ENCODE assay signal across 23 cellular contexts in genomic region chr1:216173315-216173714, GRCh38.
DNase-seq lines count a peak whose midpoint lies in the region; ATAC-seq lines count a peak whose summit lies in the region.
"Had no signal": no experiment of that assay in that cellular context is flagged by ENCODE, and none has a peak within 500 bp of the region (broad histone marks: within the 10 kb centered on the region; RNA-seq: fewer than 3 reads in every experiment).

No MANE protein-coding gene starts in this region.

- no peak for ATAC-seq in HG03521 (IDR thresholded peaks at IDR 0.05; ENCODE audit: unreplicated experiment)
- ATAC-seq in HG02678 (IDR thresholded peaks at IDR 0.05; ENCODE audit: unreplicated experiment), result no peak
- ATAC-seq: Right ventricle myocardium inferior had no signal

- DNase-seq in D341Med (ENCODE audit: low spot score), result peak; percentile 17
- DNase-seq in EL, result peak; percentile 23
- DNase-seq in astrocyte of the hippocampus (ENCODE audit: low read depth, low spot score), result peak; percentile 3
- peak; percentile 8 for DNase-seq in pons (ENCODE audit: low spot score)
- DNase-seq in NCI-H2081 (lab: John Stamatoyannopoulos, UW), result no peak
- DNase-seq: C1 segment of cervical spinal cord; CD4-positive, alpha-beta memory T cell; COR-L47; DMS79 treated with DMSO at 0.1 percent for 48 hours; GM23248; H9; KG1; MG63; NCI-H1417; NCI-H1694; NCI-H2029 treated with DMSO at 0.1 percent for 48 hours; NCI-H345; NCI-H524 treated with DMSO at 0.1 percent for 48 hours; NCI-H82; PC-9 had no signal

Comparison
In these comparisons a context has a peak if more than half of its experiments do, and no peak if none do; other contexts are left out.
1. DNase-seq: peak in D341Med (single experiment), EL (single experiment), astrocyte of the hippocampus (single experiment) and pons (single experiment); none in NCI-H2081 (0 of 2).